8 cellular contexts compared by ENCODE assay signal in the genomic region with DNA sequence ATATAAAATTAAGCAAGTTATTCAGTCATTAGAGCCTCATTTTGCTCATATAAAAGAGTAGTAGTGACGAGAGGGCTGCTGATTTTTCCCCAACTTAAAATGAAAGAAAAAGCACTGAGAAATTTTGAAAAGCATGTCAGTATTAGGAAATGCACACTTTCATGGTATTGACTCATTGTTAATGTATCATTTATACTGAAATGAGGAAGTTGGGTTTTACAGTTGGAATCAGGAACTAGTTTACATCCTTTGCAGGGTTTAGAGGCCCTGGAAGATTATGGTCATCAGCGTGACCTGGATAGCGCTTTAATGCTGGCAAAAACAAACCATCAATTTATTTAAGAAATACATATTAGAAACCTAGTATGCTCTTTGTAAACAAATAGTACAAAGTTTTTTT.
A peak's percentile ranks its signal among the peaks of the same experiment; 100 is the strongest.
DNase-seq lines count a peak whose midpoint lies in the region; ATAC-seq and TF ChIP-seq lines count a peak whose summit lies in the region.

No MANE protein-coding gene starts in this region.

- peak overlapping the region; percentile 38 for H3K27ac ChIP-seq in upper lobe of right lung

- peaks cover 5% of the 10 kb centered on the region for H3K36me3 Mint-ChIP-seq in activated T-helper 1 cell treated with anti-CD3 and anti-CD28 coated beads, Interleukin-12 subunit alpha, Interleukin-12 subunit beta, Interleukin-2, Interleukin-4 antibody, amounts not matched to agents 30 ng/mL and 10 ng/mL and 1 ng/mL, durations not matched to agents 14 hours and 24 hours and 36 hours (ENCODE audit: low read depth)

- H3K4me1 Mint-ChIP-seq in activated T-helper 1 cell treated with anti-CD3 and anti-CD28 coated beads, Interleukin-12 subunit alpha, Interleukin-12 subunit beta, Interleukin-2, Interleukin-4 antibody, amounts not matched to agents 30 ng/mL and 10 ng/mL and 1 ng/mL, durations not matched to agents 14 hours and 24 hours and 36 hours (ENCODE audit: low read depth) = peaks cover 47% of the 10 kb centered on the region

- peak overlapping the region; percentile 8 for H3K4me3 Mint-ChIP-seq in activated T-helper 1 cell treated with anti-CD3 and anti-CD28 coated beads, Interleukin-12 subunit alpha, Interleukin-12 subunit beta, Interleukin-2, Interleukin-4 antibody, amounts not matched to agents 30 ng/mL and 10 ng/mL and 1 ng/mL, durations not matched to agents 14 hours and 24 hours and 36 hours

- no peaks in the 10 kb centered on the region for H3K9me3 ChIP-seq in upper lobe of right lung

- intact Hi-C loops in activated T-helper 1 cell treated with anti-CD3 and anti-CD28 coated beads, Interleukin-12 subunit alpha, Interleukin-12 subunit beta, Interleukin-2, Interleukin-4 antibody, amounts not matched to agents 30 ng/mL and 10 ng/mL and 1 ng/mL, durations not matched to agents 14 hours and 24 hours and 36 hours (cut with micrococcal nuclease) = loop anchor here (5.0 kb wide), 1 partner anchor 733 kb away; no protein-coding TSS in a partner anchor
- intact Hi-C loops in upper lobe of right lung (cut with DNase I) = loop anchor here (10.0 kb wide), 1 partner anchor 484 kb away; no protein-coding TSS in a partner anchor

- peak overlapping the region; percentile 69 for H3K27ac Mint-ChIP-seq in activated T-helper 1 cell treated with anti-CD3 and anti-CD28 coated beads, Interleukin-12 subunit alpha, Interleukin-12 subunit beta, Interleukin-2, Interleukin-4 antibody, amounts not matched to agents 30 ng/mL and 10 ng/mL and 1 ng/mL, durations not matched to agents 14 hours and 24 hours and 36 hours

- no peaks in the 10 kb centered on the region for H3K27me3 Mint-ChIP-seq in activated T-helper 1 cell treated with anti-CD3 and anti-CD28 coated beads, Interleukin-12 subunit alpha, Interleukin-12 subunit beta, Interleukin-2, Interleukin-4 antibody, amounts not matched to agents 30 ng/mL and 10 ng/mL and 1 ng/mL, durations not matched to agents 14 hours and 24 hours and 36 hours (ENCODE audit: insufficient read depth)

- DNase-seq in AG09319 (ENCODE audit: extremely low read depth, low read depth) (peak; percentile 53), upper lobe of right lung (no peak), AG20443 (ENCODE audit: low spot score) (no peak), AG08395 (ENCODE audit: low spot score) (no peak), NCI-H524 treated with DMSO at 0.1 percent for 48 hours (lab: John Stamatoyannopoulos, UW) (no peak)
- no peak for DNase-seq in activated T-helper 1 cell treated with anti-CD3 and anti-CD28 coated beads, Interleukin-12 subunit alpha, Interleukin-12 subunit beta, Interleukin-2, Interleukin-4 antibody, amounts not matched to agents 30 ng/mL and 10 ng/mL and 1 ng/mL, durations not matched to agents 14 hours and 24 hours and 36 hours (ENCODE audit: low spot score)

- H3K4me3 ChIP-seq in upper lobe of right lung = no peak overlapping the region

- ATAC-seq in GM19351 (IDR thresholded peaks at IDR 0.05; ENCODE audit: unreplicated experiment) (peak; percentile 59), HG03354 (IDR thresholded peaks at IDR 0.05; ENCODE audit: poor library complexity, severe bottlenecking, unreplicated experiment) (peak; percentile 84), upper lobe of right lung (peak; percentile 72)

- no peaks in the 10 kb centered on the region for H3K36me3 ChIP-seq in upper lobe of right lung

- H3K4me1 ChIP-seq in upper lobe of right lung = no peaks in the 10 kb centered on the region

- no peaks in the 10 kb centered on the region for H3K27me3 ChIP-seq in upper lobe of right lung

- no peaks in the 10 kb centered on the region for H3K9me3 Mint-ChIP-seq in activated T-helper 1 cell treated with anti-CD3 and anti-CD28 coated beads, Interleukin-12 subunit alpha, Interleukin-12 subunit beta, Interleukin-2, Interleukin-4 antibody, amounts not matched to agents 30 ng/mL and 10 ng/mL and 1 ng/mL, durations not matched to agents 14 hours and 24 hours and 36 hours

- TF ChIP-seq CTCF in AG09319 (IDR thresholded peaks at IDR 0.05; ENCODE audit: low read depth, low read length) (no peak), upper lobe of right lung (IDR thresholded peaks at IDR 0.05) (no peak)
